Comparison of ENCODE assay signal across 31 cellular contexts in genomic region chr18:8635087-8635486, GRCh38. TPM values are rescaled to one million over a fixed set of nuclear protein-coding genes. Genes with fewer than 3 reads are reported as not detected.
A peak's percentile ranks its signal among the peaks of the same experiment; 100 is the strongest.
DNase-seq lines count a peak whose midpoint lies in the region; ATAC-seq and TF ChIP-seq lines count a peak whose summit lies in the region.
"Had no signal": no experiment of that assay in that cellular context is flagged by ENCODE, and none has a peak within 500 bp of the region (broad histone marks: within the 10 kb centered on the region; RNA-seq: fewer than 3 reads in every experiment).

No MANE protein-coding gene starts in this region.

- H3K27ac Mint-ChIP-seq in HFFc6: peak overlapping the region; percentile 17; the same call in 1 of the 2 replicates
- H3K27ac Mint-ChIP-seq: activated B cell treated with CpG ODN at 0.5 μM for 24 hours; activated CD4-positive, alpha-beta memory T cell treated with anti-CD3 and anti-CD28 coated beads for 36 hours; mesothelial cell of epicardium had no signal

- no peak overlapping the region for H3K4me3 ChIP-seq in AG10803 (ENCODE audit: low read length)
- no peak overlapping the region for H3K4me3 ChIP-seq in astrocyte of the spinal cord (ENCODE audit: low read depth, low read length)
- no peak overlapping the region for H3K4me3 ChIP-seq in fibroblast of the aortic adventitia (ENCODE audit: low read depth, low read length)
- H3K4me3 ChIP-seq: adrenal gland, left ventricle myocardium inferior, ovary, right atrium auricular region, thoracic aorta had no signal

- TF ChIP-seq CTCF in AG10803 (conservative IDR thresholded peaks at IDR 0.05; ENCODE audit: low read length): no peak
- TF ChIP-seq CTCF in HFFc6 (IDR thresholded peaks at IDR 0.05): no peak
- no peak for TF ChIP-seq CTCF in astrocyte of the spinal cord (IDR thresholded peaks at IDR 0.05; ENCODE audit: low read depth, low read length)
- TF ChIP-seq CTCF in fibroblast of the aortic adventitia (IDR thresholded peaks at IDR 0.05; ENCODE audit: insufficient read depth, low read length): no peak

- ATAC-seq in HG02623 (IDR thresholded peaks at IDR 0.05; ENCODE audit: unreplicated experiment): no peak
- ATAC-seq in HG02763 (IDR thresholded peaks at IDR 0.05; ENCODE audit: unreplicated experiment): no peak
- ATAC-seq: naive thymus-derived CD8-positive, alpha-beta T cell had no signal

- peak; percentile 40 for DNase-seq in AG10803 (ENCODE audit: low read depth)
- DNase-seq in HFFc6: no peak
- peak; percentile 57 for DNase-seq in astrocyte of the spinal cord (ENCODE audit: low read depth, low spot score)
- peak; percentile 79 for DNase-seq in fibroblast of the aortic adventitia (ENCODE audit: low read depth)
- no peak for DNase-seq in NAMALWA (ENCODE audit: low spot score)
- no peak for DNase-seq in NCI-H446 (lab: John Stamatoyannopoulos, UW)
- DNase-seq: ACHN; activated B cell treated with CpG ODN at 0.5 μM for 24 hours; activated CD4-positive, alpha-beta memory T cell treated with anti-CD3 and anti-CD28 coated beads for 36 hours; activated CD8-positive, alpha-beta memory T cell treated with anti-CD3 and anti-CD28 coated beads, Interleukin-2, amount 50 U/mL, for 48 hours; activated gamma-delta T cell; adrenal gland; Calu3; KG1; left ventricle myocardium inferior; MV-4-11; naive thymus-derived CD8-positive, alpha-beta T cell; NCI-H1694 treated with DMSO at 0.1 percent for 48 hours; NCI-H2171 treated with DMSO at 0.1 percent for 48 hours; NCI-H526; ovary; SHP77 treated with DMSO at 0.1 percent for 48 hours; stimulated activated CD4-positive, alpha-beta T cell treated with anti-CD3 and anti-CD28 coated beads, Interleukin-12 subunit alpha, Interleukin-12 subunit beta, amount 100 ng/mL, for 4 hours; stimulated activated CD4-positive, alpha-beta T cell treated with anti-CD3 and anti-CD28 coated beads, Interleukin-4, amount 100 ng/mL, for 4 hours; stimulated activated naive CD4-positive, alpha-beta T cell; T1000 had no signal

- peaks cover 7% of the 10 kb centered on the region for H3K4me1 Mint-ChIP-seq in HFFc6 (ENCODE audit: low read depth)
- H3K4me1 Mint-ChIP-seq: activated B cell treated with CpG ODN at 0.5 μM for 24 hours, mesothelial cell of epicardium had no signal

- H3K36me3 Mint-ChIP-seq in HFFc6 (ENCODE audit: low read depth): peaks cover 41% of the 10 kb centered on the region

- in situ Hi-C loops in astrocyte of the spinal cord (cut with HindIII; ENCODE audit: low sequenced_read_pairs): no loop called here

- H3K9me3 Mint-ChIP-seq in HFFc6: no peaks in the 10 kb centered on the region
- H3K9me3 Mint-ChIP-seq: activated B cell treated with CpG ODN at 0.5 μM for 24 hours; activated CD4-positive, alpha-beta memory T cell treated with anti-CD3 and anti-CD28 coated beads for 36 hours; mesothelial cell of epicardium; naive thymus-derived CD8-positive, alpha-beta T cell had no signal

- no peak overlapping the region for H3K4me3 Mint-ChIP-seq in HFFc6
- H3K4me3 Mint-ChIP-seq: activated B cell treated with CpG ODN at 0.5 μM for 24 hours; activated CD4-positive, alpha-beta memory T cell treated with anti-CD3 and anti-CD28 coated beads for 36 hours; mesothelial cell of epicardium; naive thymus-derived CD8-positive, alpha-beta T cell had no signal

- no peaks in the 10 kb centered on the region; the same call in 1 of the 2 replicates for H3K27me3 Mint-ChIP-seq in HFFc6 (ENCODE audit: insufficient read depth)
- H3K27me3 Mint-ChIP-seq: activated B cell treated with CpG ODN at 0.5 μM for 24 hours; activated CD4-positive, alpha-beta memory T cell treated with anti-CD3 and anti-CD28 coated beads for 36 hours; naive thymus-derived CD8-positive, alpha-beta T cell had no signal

RNA-seq across cellular contexts. Expression of gene RAB12, which starts 25.9 kb away (rescaled TPM):
- total RNA-seq in HFFc6 (2021; fragmentation: NEBNext Ultra II Directional; extraction: Animal tissue kit (Norgen Biotek cat#: 25700)): 10 to 100 TPM; 34.1 to 38.0 (median 36.4) TPM
- 64.9 and 67.4 TPM in 2 replicates for total RNA-seq in fibroblast of the aortic adventitia (ENCODE audit: low replicate concordance)

Comparison
In these comparisons a context has a peak if more than half of its experiments do, and no peak if none do; other contexts are left out.
1. DNase-seq: peak in AG10803 (single experiment), astrocyte of the spinal cord (single experiment) and fibroblast of the aortic adventitia (single experiment); none in HFFc6 (single experiment), NAMALWA (single experiment) and NCI-H446 (0 of 2).